Comparison of ENCODE assay signal across 1 cellular context in genomic region chr9:136326777-136327312, GRCh38.
TF ChIP-seq lines count a peak whose summit lies in the region.

No MANE protein-coding gene starts in this region.

TF ChIP-seq in HepG2, 621 proteins besides CTCF, POLR2A, EP300 and RAD21:
- TF ChIP-seq GABPB1 (CRISPR knock-in tag; IDR thresholded peaks at IDR 0.05) (peak; percentile 5; the same call in 1 of the 2 replicates), ZNF678 (CRISPR knock-in tag; IDR thresholded peaks at IDR 0.05) (no peak), HNRNPL (IDR thresholded peaks at IDR 0.05; ENCODE audit: low read depth, low read length) (peak; percentile 43; the same call in 1 of the 2 replicates)
